In the genomic region with DNA sequence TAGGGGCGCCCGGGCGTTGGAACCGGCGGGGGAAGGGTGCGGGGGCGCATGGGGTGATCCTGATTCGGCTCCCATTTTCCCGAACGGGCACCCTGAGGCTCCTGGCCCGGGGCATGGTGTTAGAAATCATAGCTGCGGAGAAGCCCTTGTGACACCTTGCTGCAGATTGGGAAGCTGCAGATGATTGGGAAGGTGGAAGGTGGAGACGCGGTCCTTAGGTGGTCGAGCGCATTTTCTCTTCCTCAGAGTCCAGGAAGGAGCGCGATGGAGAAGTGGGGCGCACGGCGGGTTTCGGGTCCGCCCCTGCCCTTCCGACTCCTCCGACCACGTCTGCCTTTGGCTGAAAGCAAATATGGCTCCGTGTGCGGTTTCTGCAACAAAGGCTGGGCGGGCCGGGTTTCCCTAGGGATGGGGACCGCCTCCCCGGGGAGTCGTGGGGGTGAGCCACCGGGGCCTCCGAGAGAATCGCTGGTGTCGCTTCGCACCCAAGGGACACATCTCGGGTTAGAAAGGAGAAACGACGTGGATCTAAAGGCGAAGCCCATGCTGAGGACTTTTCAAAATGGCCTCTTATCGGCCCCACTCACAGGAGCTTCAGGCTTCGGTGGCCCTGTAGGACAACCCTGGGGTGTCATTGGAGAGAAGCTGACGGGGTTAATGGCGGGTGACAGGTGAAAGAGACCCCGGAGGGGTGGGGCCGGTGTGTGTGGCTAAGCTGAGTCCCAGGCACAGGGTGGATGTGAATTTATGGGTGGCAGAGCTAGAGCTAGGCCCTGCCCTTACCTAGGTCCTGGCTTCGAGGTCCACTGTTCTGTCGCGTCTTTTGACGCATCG, we compare ENCODE assay signal across 8 cellular contexts. TPM values are rescaled to one million over a fixed set of nuclear protein-coding genes. Genes with fewer than 3 reads are reported as not detected.
DNase-seq lines count a peak whose midpoint lies in the region; ATAC-seq and TF ChIP-seq lines count a peak whose summit lies in the region.

No MANE protein-coding gene starts in this region.

- no peaks in the 10 kb centered on the region for H3K9me3 ChIP-seq in CD4-positive, CD25-positive, alpha-beta regulatory T cell (ENCODE audit: control insufficient read depth in 2 of 2, low read length in 2 of 2)
- no peaks in the 10 kb centered on the region for H3K9me3 ChIP-seq in KOPT-K1 (ENCODE audit: insufficient read depth, low read length, poor library complexity, severe bottlenecking)

- peak overlapping the region; percentile 77 for H3K4me3 ChIP-seq in CD4-positive, CD25-positive, alpha-beta regulatory T cell (ENCODE audit: low read depth, low read length)
- peak overlapping the region; percentile 85 to 98 for H3K4me3 ChIP-seq in cardiac fibroblast (replicated peaks in 1 of 2; ENCODE audit: low read depth in 2 of 2, low read length in 2 of 2)

- H3K4me3 Mint-ChIP-seq in CD4-positive, CD25-positive, alpha-beta regulatory T cell, result peak overlapping the region; percentile 96 to 100 (median 98)

- H3K27ac Mint-ChIP-seq in CD4-positive, CD25-positive, alpha-beta regulatory T cell, result peak overlapping the region; percentile 96 to 98 (median 97)

- peak; percentile 31 to 67 (median 33) for DNase-seq in CD4-positive, CD25-positive, alpha-beta regulatory T cell
- DNase-seq in T-helper 2 cell, result peak in 3 of 5 experiments; percentile 9 to 70 (median 13)
- DNase-seq in cardiac fibroblast (ENCODE audit: low read depth in 2 of 2), result peak; percentile 36 to 45
- DNase-seq in left lobe of liver (ENCODE audit: low spot score), result peak; percentile 63
- DNase-seq in stimulated activated CD4-positive, alpha-beta T cell treated with anti-CD3 and anti-CD28 coated beads, Interleukin-2, amount 100 ng/mL, for 48 hours, result peak; percentile 29 to 30
- no peak for DNase-seq in epidermal melanocyte (ENCODE audit: insufficient read length, low spot score)

- H3K36me3 ChIP-seq in CD4-positive, CD25-positive, alpha-beta regulatory T cell (ENCODE audit: control insufficient read depth, insufficient read depth, low read length), result peaks cover 25% of the 10 kb centered on the region
- peaks cover 38% of the 10 kb centered on the region for H3K36me3 ChIP-seq in KOPT-K1 (ENCODE audit: insufficient read depth, low read length)

- H3K4me1 Mint-ChIP-seq in CD4-positive, CD25-positive, alpha-beta regulatory T cell, result peaks cover 18 to 63% (median 52%) of the 10 kb centered on the region in 4 donors

- H3K27me3 Mint-ChIP-seq in CD4-positive, CD25-positive, alpha-beta regulatory T cell, result peaks cover 5% of the 10 kb centered on the region

- H3K36me3 Mint-ChIP-seq in CD4-positive, CD25-positive, alpha-beta regulatory T cell, result peaks cover 21% of the 10 kb centered on the region

- TF ChIP-seq CTCF in cardiac fibroblast (IDR thresholded peaks at IDR 0.05; ENCODE audit: low read depth, low read length), result no peak

- H3K27ac ChIP-seq in CD4-positive, CD25-positive, alpha-beta regulatory T cell (ENCODE audit: insufficient read depth, low read length, poor library complexity, severe bottlenecking), result peak overlapping the region; percentile 92
- H3K27ac ChIP-seq in KOPT-K1 (ENCODE audit: low read depth, low read length, poor library complexity, severe bottlenecking), result peak overlapping the region; percentile 92

- no peaks in the 10 kb centered on the region for H3K27me3 ChIP-seq in CD4-positive, CD25-positive, alpha-beta regulatory T cell (ENCODE audit: control insufficient read depth, insufficient read depth, low read length)

- no peak for ATAC-seq in CD4-positive, CD25-positive, alpha-beta regulatory T cell (ENCODE audit: low read depth in 2 of 2)
- peak; percentile 9 for ATAC-seq in GM21360 (IDR thresholded peaks at IDR 0.05; ENCODE audit: unreplicated experiment)
- ATAC-seq in left lobe of liver, result peak; percentile 2

- H3K4me1 ChIP-seq in CD4-positive, CD25-positive, alpha-beta regulatory T cell (ENCODE audit: control insufficient read depth, insufficient read depth, low read length, poor library complexity, severe bottlenecking), result peaks cover 49% of the 10 kb centered on the region

- H3K9me3 Mint-ChIP-seq in CD4-positive, CD25-positive, alpha-beta regulatory T cell, result peaks cover 0 to 5% (median 0%) of the 10 kb centered on the region in 7 donors

RNA-seq across cellular contexts. Expression of gene FTH1, which starts 0.7 kb away (rescaled TPM):
- 2,525 TPM for total RNA-seq in CD4-positive, CD25-positive, alpha-beta regulatory T cell
- 1,000 to 10,000 TPM; 2,953 to 3,518 (median 3,358) TPM for polyA plus RNA-seq in CD4-positive, CD25-positive, alpha-beta regulatory T cell
- total RNA-seq in left lobe of liver, result 938 TPM

RNA-seq across cellular contexts. Expression of gene BEST1, which starts 18.0 kb away (rescaled TPM):
- total RNA-seq in CD4-positive, CD25-positive, alpha-beta regulatory T cell, result 0.15 TPM
- 1 to 10 TPM; 1.2 to 1.8 (median 1.5) TPM for polyA plus RNA-seq in CD4-positive, CD25-positive, alpha-beta regulatory T cell
- total RNA-seq in left lobe of liver, result 0.63 TPM

RNA-seq across cellular contexts. Expression of gene RAB3IL1, which starts 50.8 kb away (rescaled TPM):
- total RNA-seq in CD4-positive, CD25-positive, alpha-beta regulatory T cell, result not detected
- not detected for polyA plus RNA-seq in CD4-positive, CD25-positive, alpha-beta regulatory T cell
- 4.0 TPM for total RNA-seq in left lobe of liver

Comparison
In these comparisons a context has a peak if more than half of its experiments do, and no peak if none do; other contexts are left out.
1. ATAC-seq: peak in GM21360 (single experiment) and left lobe of liver (single experiment); none in CD4-positive, CD25-positive, alpha-beta regulatory T cell (0 of 2).